Comparison of ENCODE assay signal across 21 cellular contexts in the genomic region with DNA sequence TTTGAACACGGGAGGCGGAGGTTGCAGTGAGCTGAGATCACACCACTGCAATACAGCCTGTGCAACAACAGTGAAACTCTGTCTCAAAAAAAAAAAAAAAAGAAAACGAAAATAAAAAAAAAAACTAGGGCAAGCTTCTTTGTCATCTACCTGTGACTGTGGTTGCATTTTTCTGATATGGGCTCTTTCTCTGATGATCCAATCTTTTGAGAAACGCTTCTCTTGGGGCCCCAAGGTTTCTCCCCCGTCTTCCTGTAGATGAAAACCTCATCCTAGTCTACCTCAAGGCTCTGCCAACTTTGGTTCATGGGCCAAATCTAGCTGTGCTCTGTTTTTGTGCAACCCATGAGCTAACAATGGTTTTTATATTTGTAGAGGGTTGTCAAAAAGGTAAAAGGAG.
DNase-seq lines count a peak whose midpoint lies in the region; ATAC-seq and TF ChIP-seq lines count a peak whose summit lies in the region.
"Had no signal": no experiment of that assay in that cellular context is flagged by ENCODE, and none has a peak within 500 bp of the region (broad histone marks: within the 10 kb centered on the region; RNA-seq: fewer than 3 reads in every experiment).

No MANE protein-coding gene starts in this region.

- H3K9me3 ChIP-seq in KOPT-K1 (ENCODE audit: insufficient read depth, low read length, poor library complexity, severe bottlenecking): no peaks in the 10 kb centered on the region
- no peaks in the 10 kb centered on the region for H3K9me3 ChIP-seq in heart left ventricle
- H3K9me3 ChIP-seq: A549, sigmoid colon, stomach, transverse colon had no signal

- no peaks in the 10 kb centered on the region for H3K36me3 ChIP-seq in KOPT-K1 (ENCODE audit: insufficient read depth, low read length)
- H3K36me3 ChIP-seq in heart left ventricle: peaks cover 0 to 11% (median 0%) of the 10 kb centered on the region in 9 donors
- H3K36me3 ChIP-seq: neural progenitor cell, transverse colon had no signal

- DNase-seq in activated CD4-positive, alpha-beta T cell treated with anti-CD3 and anti-CD28 coated beads, Interleukin-2, amount 10 ng/mL, durations not matched to agents 24 days and 14 days: no peak
- no peak for DNase-seq in activated CD4-positive, alpha-beta T cell treated with anti-CD3 and anti-CD28 coated beads for 1 hour
- DNase-seq in stimulated activated effector memory CD8-positive, alpha-beta T cell treated with anti-CD3 and anti-CD28 coated beads, Interleukin-12 subunit alpha, Interleukin-12 subunit beta, amount 100 ng/mL, for 72 hours (ENCODE audit: low spot score in 2 of 2): no peak
- no peak for DNase-seq in heart left ventricle
- no peak for DNase-seq in NCI-H226
- DNase-seq: DND-41; effector CD4-positive, alpha-beta T cell; HFFc6; KG1; NCI-H146; NCI-H2171; RPMI8226; sigmoid colon; stomach; transverse colon had no signal

- no peaks in the 10 kb centered on the region for H3K27me3 ChIP-seq in heart left ventricle
- H3K27me3 ChIP-seq: neural progenitor cell, sigmoid colon, stomach, transverse colon had no signal

- H3K4me1 Mint-ChIP-seq in activated CD4-positive, alpha-beta T cell treated with anti-CD3 and anti-CD28 coated beads, Interleukin-2, amount 10 ng/mL, durations not matched to agents 24 days and 14 days: peaks cover 18% of the 10 kb centered on the region
- peaks cover 17% of the 10 kb centered on the region for H3K4me1 Mint-ChIP-seq in activated naive CD4-positive, alpha-beta T cell treated with anti-CD3 and anti-CD28 coated beads, Interleukin-2, amount 50 U/mL, for 24 hours
- peaks cover 17% of the 10 kb centered on the region for H3K4me1 Mint-ChIP-seq in stimulated activated effector memory CD8-positive, alpha-beta T cell treated with anti-CD3 and anti-CD28 coated beads, Interleukin-12 subunit alpha, Interleukin-12 subunit beta, amount 100 ng/mL, for 72 hours

- H3K4me3 ChIP-seq in heart left ventricle: no peak overlapping the region
- H3K4me3 ChIP-seq: A549, neural progenitor cell, sigmoid colon, stomach, transverse colon had no signal

- ATAC-seq in stimulated activated effector memory CD8-positive, alpha-beta T cell treated with anti-CD3 and anti-CD28 coated beads, Interleukin-12 subunit alpha, Interleukin-12 subunit beta, amount 100 ng/mL, for 72 hours: peak; percentile 80
- ATAC-seq in heart left ventricle (no peak), GM21381 (IDR thresholded peaks at IDR 0.05; ENCODE audit: unreplicated experiment) (no peak)
- ATAC-seq: A549 had no signal

- H3K4me1 ChIP-seq in heart left ventricle: peaks cover 0 to 13% (median 0%) of the 10 kb centered on the region in 12 donors

- peak overlapping the region; percentile 87 for H3K27ac Mint-ChIP-seq in activated CD4-positive, alpha-beta T cell treated with anti-CD3 and anti-CD28 coated beads, Interleukin-2, amount 10 ng/mL, durations not matched to agents 24 days and 14 days
- peak overlapping the region; percentile 61 for H3K27ac Mint-ChIP-seq in activated naive CD4-positive, alpha-beta T cell treated with anti-CD3 and anti-CD28 coated beads, Interleukin-2, amount 50 U/mL, for 24 hours
- peak overlapping the region; percentile 68 for H3K27ac Mint-ChIP-seq in stimulated activated effector memory CD8-positive, alpha-beta T cell treated with anti-CD3 and anti-CD28 coated beads, Interleukin-12 subunit alpha, Interleukin-12 subunit beta, amount 100 ng/mL, for 72 hours
- H3K27ac Mint-ChIP-seq: HFFc6, neural progenitor cell had no signal

- intact Hi-C loops in activated CD4-positive, alpha-beta T cell treated with anti-CD3 and anti-CD28 coated beads, Interleukin-2, amount 10 ng/mL, durations not matched to agents 24 days and 14 days (cut with micrococcal nuclease): loop anchor here (1.0 to 2.0 kb wide), 2 partner anchors 22 to 38 kb away; no protein-coding TSS in a partner anchor
- intact Hi-C loops in heart left ventricle (cut with DNase I): no loop called here

- no peak for TF ChIP-seq POLR2A in heart left ventricle (IDR thresholded peaks at IDR 0.05)

- H3K4me3 Mint-ChIP-seq in activated CD4-positive, alpha-beta T cell treated with anti-CD3 and anti-CD28 coated beads, Interleukin-2, amount 10 ng/mL, durations not matched to agents 24 days and 14 days: peak overlapping the region; percentile 2
- H3K4me3 Mint-ChIP-seq in activated naive CD4-positive, alpha-beta T cell treated with anti-CD3 and anti-CD28 coated beads, Interleukin-2, amount 50 U/mL, for 24 hours: peak overlapping the region; percentile 48
- H3K4me3 Mint-ChIP-seq in stimulated activated effector memory CD8-positive, alpha-beta T cell treated with anti-CD3 and anti-CD28 coated beads, Interleukin-12 subunit alpha, Interleukin-12 subunit beta, amount 100 ng/mL, for 72 hours: peak overlapping the region; percentile 8
- H3K4me3 Mint-ChIP-seq: B cell, HFFc6, neural progenitor cell had no signal

- H3K27ac ChIP-seq in KOPT-K1 (ENCODE audit: low read depth, low read length, poor library complexity, severe bottlenecking) (peak overlapping the region; percentile 41), heart left ventricle (no peak overlapping the region)
- H3K27ac ChIP-seq: A549, neural progenitor cell, sigmoid colon, stomach, transverse colon had no signal

- no peaks in the 10 kb centered on the region for H3K27me3 Mint-ChIP-seq in activated CD4-positive, alpha-beta T cell treated with anti-CD3 and anti-CD28 coated beads, Interleukin-2, amount 10 ng/mL, durations not matched to agents 24 days and 14 days
- no peaks in the 10 kb centered on the region for H3K27me3 Mint-ChIP-seq in activated naive CD4-positive, alpha-beta T cell treated with anti-CD3 and anti-CD28 coated beads, Interleukin-2, amount 50 U/mL, for 24 hours
- H3K27me3 Mint-ChIP-seq: B cell had no signal

- peaks cover 2% of the 10 kb centered on the region for H3K36me3 Mint-ChIP-seq in activated CD4-positive, alpha-beta T cell treated with anti-CD3 and anti-CD28 coated beads, Interleukin-2, amount 10 ng/mL, durations not matched to agents 24 days and 14 days (ENCODE audit: low read depth)
- H3K36me3 Mint-ChIP-seq in activated naive CD4-positive, alpha-beta T cell treated with anti-CD3 and anti-CD28 coated beads, Interleukin-2, amount 50 U/mL, for 24 hours: no peaks in the 10 kb centered on the region
- peaks cover 6% of the 10 kb centered on the region for H3K36me3 Mint-ChIP-seq in stimulated activated effector memory CD8-positive, alpha-beta T cell treated with anti-CD3 and anti-CD28 coated beads, Interleukin-12 subunit alpha, Interleukin-12 subunit beta, amount 100 ng/mL, for 72 hours
- H3K36me3 Mint-ChIP-seq: neural progenitor cell had no signal

- H3K9me3 Mint-ChIP-seq in activated CD4-positive, alpha-beta T cell treated with anti-CD3 and anti-CD28 coated beads, Interleukin-2, amount 10 ng/mL, durations not matched to agents 24 days and 14 days: no peaks in the 10 kb centered on the region
- no peaks in the 10 kb centered on the region for H3K9me3 Mint-ChIP-seq in activated naive CD4-positive, alpha-beta T cell treated with anti-CD3 and anti-CD28 coated beads, Interleukin-2, amount 50 U/mL, for 24 hours
- no peaks in the 10 kb centered on the region for H3K9me3 Mint-ChIP-seq in stimulated activated effector memory CD8-positive, alpha-beta T cell treated with anti-CD3 and anti-CD28 coated beads, Interleukin-12 subunit alpha, Interleukin-12 subunit beta, amount 100 ng/mL, for 72 hours
- H3K9me3 Mint-ChIP-seq: neural progenitor cell had no signal

- WGBS in heart left ventricle, 4 donors: 87 to 95% (median 91%) methylated on average over 5 of the region's 5 CpGs

- no peak for TF ChIP-seq CTCF in heart left ventricle (IDR thresholded peaks at IDR 0.05)
